ENCODE assay signal across 1 cellular context in genomic region chr4:21380861-21381260, GRCh38.
TF ChIP-seq lines count a peak whose summit lies in the region.

No MANE protein-coding gene starts in this region.

TF ChIP-seq in GM23338, 12 proteins besides CTCF, POLR2A, EP300 and RAD21 (continued from another document):
- TF ChIP-seq ZNF331 (CRISPR knock-in tag; IDR thresholded peaks at IDR 0.05; ENCODE audit: low read depth) (no peak), REST (IDR thresholded peaks at IDR 0.05; ENCODE audit: unreplicated experiment) (no peak)
TF ChIP-seq in GM23338: peak in this region for 0.
